ENCODE assay signal across 17 cellular contexts in the genomic region with DNA sequence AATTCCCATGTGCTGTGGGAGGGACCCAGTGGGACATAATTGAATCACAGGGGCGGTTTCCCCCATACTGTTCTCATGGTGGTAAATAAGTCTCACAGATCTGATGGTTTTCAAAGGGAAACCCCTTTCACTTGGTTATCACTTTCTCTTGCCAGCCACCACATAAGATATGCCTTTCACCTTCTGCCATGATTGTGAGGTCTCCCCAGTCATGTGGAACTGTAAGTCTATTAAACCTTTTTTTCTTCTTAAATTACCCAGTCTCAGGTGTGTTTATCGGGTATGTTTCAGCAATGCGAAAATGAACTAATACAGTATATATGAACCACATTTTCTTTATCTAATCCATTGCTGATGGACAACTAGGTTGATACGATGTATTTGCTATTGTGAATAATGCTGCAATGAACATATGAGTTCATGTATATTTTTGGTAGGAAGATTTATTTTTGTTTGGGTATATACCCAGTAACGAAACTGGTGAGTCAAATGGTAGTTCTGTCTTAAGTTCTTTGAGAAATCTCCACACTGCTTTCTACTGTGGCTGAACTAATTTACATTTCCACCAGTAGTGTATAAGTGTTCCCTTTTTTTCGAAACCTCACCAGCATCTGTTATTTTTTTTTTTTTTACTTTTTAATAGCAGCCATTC.
DNase-seq lines count a peak whose midpoint lies in the region; ATAC-seq and TF ChIP-seq lines count a peak whose summit lies in the region.
"Had no signal": no experiment of that assay in that cellular context is flagged by ENCODE, and none has a peak within 500 bp of the region (broad histone marks: within the 10 kb centered on the region; RNA-seq: fewer than 3 reads in every experiment).

No MANE protein-coding gene starts in this region.

- H3K36me3 Mint-ChIP-seq in osteocyte (ENCODE audit: unreplicated experiment) = peaks cover 17% of the 10 kb centered on the region

- H3K27ac Mint-ChIP-seq in osteocyte (ENCODE audit: unreplicated experiment) = no peak overlapping the region
- H3K27ac Mint-ChIP-seq: B cell; endodermal cell; T-helper 1 cell treated with Interleukin-12 subunit alpha and Interleukin-12 subunit beta and Interleukin-4 antibody, amounts not matched to agents 30 μg/mL and 1 μg/mL, for 36 hours had no signal

- ATAC-seq in GM18519 (IDR thresholded peaks at IDR 0.05; ENCODE audit: low FRiP score, unreplicated experiment) (peak; percentile 95), GM21447 (IDR thresholded peaks at IDR 0.05; ENCODE audit: unreplicated experiment) (peak; percentile 78), HG02981 (IDR thresholded peaks at IDR 0.05; ENCODE audit: unreplicated experiment) (peak; percentile 62), HG03571 (IDR thresholded peaks at IDR 0.05; ENCODE audit: unreplicated experiment) (peak; percentile 80)
- ATAC-seq: stimulated activated naive CD8-positive, alpha-beta T cell treated with anti-CD3 and anti-CD28 coated beads, Interleukin-15, Interleukin-2, amounts not matched to agents 100 U/mL and 50 U/mL, for 24 hours had no signal

- H3K27me3 Mint-ChIP-seq in osteocyte (ENCODE audit: unreplicated experiment) = no peaks in the 10 kb centered on the region
- H3K27me3 Mint-ChIP-seq: B cell had no signal

- H3K9me3 Mint-ChIP-seq in osteocyte (ENCODE audit: unreplicated experiment) = peaks cover 11% of the 10 kb centered on the region
- H3K9me3 Mint-ChIP-seq: T-helper 1 cell treated with Interleukin-12 subunit alpha and Interleukin-12 subunit beta and Interleukin-4 antibody, amounts not matched to agents 30 μg/mL and 1 μg/mL, for 36 hours had no signal

- no peak for TF ChIP-seq CTCF in osteocyte (IDR thresholded peaks at IDR 0.05)

- H3K4me3 Mint-ChIP-seq in osteocyte (ENCODE audit: unreplicated experiment) = no peak overlapping the region
- H3K4me3 Mint-ChIP-seq: B cell; endodermal cell; T-helper 1 cell treated with Interleukin-12 subunit alpha and Interleukin-12 subunit beta and Interleukin-4 antibody, amounts not matched to agents 30 μg/mL and 1 μg/mL, for 36 hours had no signal

- DNase-seq in T-helper 1 cell (no peak), germinal center (ENCODE audit: low spot score) (no peak), osteocyte (ENCODE audit: extremely low spot score, unreplicated experiment) (no peak), NAMALWA (ENCODE audit: low spot score) (no peak)
- DNase-seq: activated CD4-positive, alpha-beta T cell treated with anti-CD3 and anti-CD28 coated beads, Interleukin-2, amount 50 U/mL, for 48 hours; activated gamma-delta T cell treated with Interleukin-2 at 50 U/mL for 16 hours; endodermal cell; kidney glomerular epithelial cell; NCI-H2171; stimulated activated CD4-positive, alpha-beta T cell treated with anti-CD3 and anti-CD28 coated beads, Interleukin-4, amount 100 ng/mL, for 24 hours; stimulated activated naive CD8-positive, alpha-beta T cell treated with anti-CD3 and anti-CD28 coated beads, Interleukin-15, Interleukin-2, amounts not matched to agents 100 U/mL and 50 U/mL, for 24 hours had no signal

- H3K4me1 Mint-ChIP-seq in osteocyte (ENCODE audit: unreplicated experiment) = peaks cover 3% of the 10 kb centered on the region
- H3K4me1 Mint-ChIP-seq: B cell, endodermal cell had no signal
